1 cellular context compared by ENCODE assay signal in genomic region chr10:133379152-133379800, GRCh38.
A peak's percentile ranks its signal among the peaks of the same experiment; 100 is the strongest.
TF ChIP-seq lines count a peak whose summit lies in the region.

Gene PAOX (plus strand): TSS chr10:133379262. CDS start chr10:133379317, 55 bp downstream.

TF ChIP-seq in GM23338, 12 proteins besides CTCF, POLR2A, EP300 and RAD21 (continued from another document):
- TF ChIP-seq ZNF462 (CRISPR knock-in tag; IDR thresholded peaks at IDR 0.05), result no peak
- no peak for TF ChIP-seq NANOG (IDR thresholded peaks at IDR 0.05; ENCODE audit: borderline replicate concordance)
- no peak for TF ChIP-seq ZNF114 (CRISPR knock-in tag; IDR thresholded peaks at IDR 0.05)
- peak; percentile 47 for TF ChIP-seq EZH2 (IDR thresholded peaks at IDR 0.05; ENCODE audit: low read depth, unreplicated experiment)
